In the genomic region with DNA sequence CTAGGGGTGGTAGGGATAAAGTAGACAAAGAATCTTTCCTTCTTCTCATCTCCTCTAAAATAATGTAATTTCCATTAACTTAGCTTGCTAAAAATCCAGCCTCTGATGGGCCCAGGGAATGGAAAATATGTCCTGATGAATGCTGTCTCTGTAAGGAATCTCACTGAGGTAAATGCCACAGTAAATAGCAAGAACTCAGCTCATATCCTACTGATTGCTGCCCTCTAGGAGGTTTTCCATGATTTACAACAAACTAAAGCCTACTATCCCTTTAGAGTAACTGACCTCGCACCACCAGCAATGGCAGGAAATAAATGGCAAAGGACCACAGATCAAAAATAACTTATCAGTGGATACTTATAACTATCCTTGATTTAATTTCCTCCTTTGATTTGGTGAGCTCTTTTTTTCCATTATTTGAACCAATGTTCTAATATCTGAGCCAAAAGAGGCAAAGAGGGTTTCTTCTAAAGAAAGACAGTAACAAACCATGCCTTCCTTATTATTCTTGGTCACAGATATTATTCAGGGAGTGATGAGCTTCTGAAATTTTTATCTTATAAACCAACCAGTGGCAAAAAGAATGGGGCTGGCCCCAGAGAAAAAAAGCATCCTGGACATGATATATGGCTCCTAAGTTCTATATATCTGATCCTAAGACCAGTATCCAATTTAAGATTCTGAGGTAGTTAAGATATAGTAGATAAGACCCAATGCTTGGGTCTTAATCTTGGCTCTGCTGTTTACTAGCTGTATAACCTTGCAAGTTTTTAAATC, we compare ENCODE assay signal across 21 cellular contexts. TPM values are rescaled to one million over a fixed set of nuclear protein-coding genes. Genes with fewer than 3 reads are reported as not detected.
DNase-seq lines count a peak whose midpoint lies in the region; ATAC-seq, FAIRE-seq and TF ChIP-seq lines count a peak whose summit lies in the region.
"Had no signal": no experiment of that assay in that cellular context is flagged by ENCODE, and none has a peak within 500 bp of the region (broad histone marks: within the 10 kb centered on the region; RNA-seq: fewer than 3 reads in every experiment).

No MANE protein-coding gene starts in this region.

- no peak overlapping the region for H3K4me3 ChIP-seq in SJSA1

- no peak for ATAC-seq in foreskin keratinocyte
- no peak for ATAC-seq in HG03442 (IDR thresholded peaks at IDR 0.05; ENCODE audit: unreplicated experiment)
- ATAC-seq in HG02642 (IDR thresholded peaks at IDR 0.05; ENCODE audit: poor library complexity, unreplicated experiment) = no peak
- ATAC-seq: CD8-positive, alpha-beta T cell had no signal

- DNase-seq in NCI-H1417 (lab: John Stamatoyannopoulos, UW) (peak in 2 of 3 experiments; percentile 8 to 61), NCI-H1417 treated with DMSO at 0.1 percent for 48 hours (lab: John Stamatoyannopoulos, UW) (no peak), SJSA1 (ENCODE audit: low read depth in 1 of 2, low spot score in 2 of 2) (peak; percentile 72 to 78), foreskin keratinocyte (peak in 1 of 2 donors; percentile 14), renal cortical epithelial cell (ENCODE audit: low read depth) (peak; percentile 3), D721Med (ENCODE audit: insufficient read length, low spot score) (no peak)
- DNase-seq: 8988T; activated CD4-positive, alpha-beta T cell treated with anti-CD3 and anti-CD28 coated beads for 4 hours; CD8-positive, alpha-beta T cell; kidney; NCI-H2029; NCI-H748 treated with DMSO at 0.1 percent for 48 hours; RPMI8226 had no signal

- H3K4me1 ChIP-seq in SJSA1 (replicated peaks) (no peaks in the 10 kb centered on the region), foreskin keratinocyte (no peaks in the 10 kb centered on the region)
- H3K4me1 ChIP-seq: parathyroid adenoma had no signal

- no peak overlapping the region for H3K27ac ChIP-seq in SJSA1
- H3K27ac ChIP-seq in foreskin keratinocyte = no peak overlapping the region
- H3K27ac ChIP-seq: epithelial cell of prostate, parathyroid adenoma had no signal

- H3K9me3 ChIP-seq in SJSA1 (replicated peaks) = peaks cover 8% of the 10 kb centered on the region; the same call in 1 of the 2 replicates

- no peak for FAIRE-seq in D721Med (lab: Jason Lieb, UNC)
- FAIRE-seq: colon, kidney had no signal

- peak; percentile 30 for TF ChIP-seq CTCF in foreskin keratinocyte (conservative IDR thresholded peaks at IDR 0.05)
- TF ChIP-seq CTCF in D721Med (IDR thresholded peaks at IDR 0.05; ENCODE audit: insufficient read depth, missing control alignments) = no peak

- H3K27me3 ChIP-seq in SJSA1 (replicated peaks) (peaks cover 72% of the 10 kb centered on the region), foreskin keratinocyte (no peaks in the 10 kb centered on the region)

- no peaks in the 10 kb centered on the region for H3K36me3 ChIP-seq in SJSA1

RNA-seq across cellular contexts. Expression of a gene that starts 43.7 kb away (rescaled TPM):
- total RNA-seq in SJSA1 (2014; rRNA removed; shearing (Covaris generic)) = 36.2 and 49.5 TPM in 2 replicates
- 18.3 and 20.8 TPM in 2 replicates for total RNA-seq in foreskin keratinocyte
- polyA plus RNA-seq in foreskin keratinocyte = 4.7 and 6.1 TPM in 2 replicates
- total RNA-seq in renal cortical epithelial cell = 9.9 and 13.0 TPM in 2 replicates

RNA-seq across cellular contexts. Expression of a gene that starts 57.0 kb away (rescaled TPM):
- 791 and 920 TPM in 2 replicates for total RNA-seq in SJSA1 (2014; rRNA removed; shearing (Covaris generic))
- 55.4 and 56.8 TPM in 2 replicates for total RNA-seq in foreskin keratinocyte
- polyA plus RNA-seq in foreskin keratinocyte = 33.9 and 38.3 TPM in 2 replicates
- total RNA-seq in renal cortical epithelial cell = 43.1 and 79.3 TPM in 2 replicates

RNA-seq across cellular contexts. Expression of a gene that starts 57.9 kb away (rescaled TPM):
- not detected in 2 replicates for total RNA-seq in SJSA1 (2014; rRNA removed; shearing (Covaris generic))
- total RNA-seq in foreskin keratinocyte (0.07 and 0.10 TPM in 2 replicates), renal cortical epithelial cell (not detected in 2 replicates)
- polyA plus RNA-seq in foreskin keratinocyte = 0.01 and 0.14 TPM in 2 replicates
- total RNA-seq: CD8-positive, alpha-beta T cell; HT-29; kidney; mononuclear cell; subcutaneous adipose tissue had no signal

Comparison
In these comparisons a context has a peak if more than half of its experiments do, and no peak if none do; other contexts are left out.
1. DNase-seq: peak in NCI-H1417 (2 of 3), SJSA1 (2 of 2) and renal cortical epithelial cell (single experiment); none in NCI-H1417 treated with DMSO at 0.1 percent for 48 hours (single experiment) and D721Med (single experiment).